Comparison of ENCODE assay signal across 12 cellular contexts in the genomic region with DNA sequence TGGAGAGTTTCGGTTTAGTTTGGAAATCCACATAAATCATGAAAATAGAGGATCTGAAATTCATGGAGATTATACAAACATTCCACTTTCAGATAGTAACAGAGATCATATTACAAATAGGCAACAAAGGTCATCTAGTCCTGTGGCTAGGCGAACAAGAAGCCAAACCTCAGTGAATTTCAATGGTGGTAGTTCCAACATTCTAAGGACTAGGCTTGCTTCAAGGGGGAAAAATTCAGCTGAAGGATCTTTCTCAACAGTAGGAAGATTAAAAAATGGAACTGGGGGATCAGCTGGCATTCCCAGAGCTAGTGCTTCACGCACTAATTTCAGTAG. TPM values are rescaled to one million over a fixed set of nuclear protein-coding genes. Genes with fewer than 3 reads are reported as not detected.
A peak's percentile ranks its signal among the peaks of the same experiment; 100 is the strongest.
DNase-seq lines count a peak whose midpoint lies in the region; ATAC-seq and TF ChIP-seq lines count a peak whose summit lies in the region.
"Had no signal": no experiment of that assay in that cellular context is flagged by ENCODE, and none has a peak within 500 bp of the region (broad histone marks: within the 10 kb centered on the region; RNA-seq: fewer than 3 reads in every experiment).

No MANE protein-coding gene starts in this region.

- H3K27me3 Mint-ChIP-seq in T-helper 17 cell = no peaks in the 10 kb centered on the region
- H3K27me3 Mint-ChIP-seq in effector memory CD8-positive, alpha-beta T cell = no peaks in the 10 kb centered on the region

- ATAC-seq in T-helper 17 cell = no peak
- no peak for ATAC-seq in effector memory CD8-positive, alpha-beta T cell (replicated peaks)
- ATAC-seq in sciatic nerve = peak; percentile 49

- H3K4me3 ChIP-seq in dorsolateral prefrontal cortex = no peak overlapping the region
- H3K4me3 ChIP-seq: ovary, thyroid gland had no signal

- no peaks in the 10 kb centered on the region for H3K9me3 ChIP-seq in T-helper 17 cell (ENCODE audit: control insufficient read depth, low read length, poor library complexity, severe bottlenecking)
- H3K9me3 ChIP-seq: ovary, thyroid gland had no signal

- peaks cover 73% of the 10 kb centered on the region for H3K4me1 Mint-ChIP-seq in T-helper 17 cell
- H3K4me1 Mint-ChIP-seq in effector memory CD8-positive, alpha-beta T cell (ENCODE audit: low read depth in 2 of 2) = peaks cover 70 to 78% of the 10 kb centered on the region in 2 donors

- TF ChIP-seq CTCF in dorsolateral prefrontal cortex (IDR thresholded peaks at IDR 0.05 in 54 of 56, conservative IDR thresholded peaks at IDR 0.05 in 2 of 56; ENCODE audit: low read depth in 1 of 56, partially characterized antibody in 56 of 56) = no peak

- H3K27ac Mint-ChIP-seq in T-helper 17 cell = peak overlapping the region; percentile 97
- peak overlapping the region; percentile 52 for H3K27ac Mint-ChIP-seq in effector memory CD8-positive, alpha-beta T cell
- H3K27ac Mint-ChIP-seq: CD14-positive monocyte had no signal

- H3K27me3 ChIP-seq in dorsolateral prefrontal cortex = no peaks in the 10 kb centered on the region
- H3K27me3 ChIP-seq: ovary, thyroid gland had no signal

- H3K27ac ChIP-seq in dorsolateral prefrontal cortex = no peak overlapping the region
- H3K27ac ChIP-seq: HL-60, ovary, thyroid gland had no signal

- peaks cover 9% of the 10 kb centered on the region for H3K36me3 Mint-ChIP-seq in T-helper 17 cell (ENCODE audit: low read depth)
- peaks cover 28% of the 10 kb centered on the region for H3K36me3 Mint-ChIP-seq in effector memory CD8-positive, alpha-beta T cell (ENCODE audit: insufficient read depth)

- no peaks in the 10 kb centered on the region for H3K9me3 Mint-ChIP-seq in effector memory CD8-positive, alpha-beta T cell
- H3K9me3 Mint-ChIP-seq: CD14-positive monocyte had no signal

- H3K4me3 Mint-ChIP-seq in T-helper 17 cell = peak overlapping the region; percentile 65
- H3K4me3 Mint-ChIP-seq in effector memory CD8-positive, alpha-beta T cell = peak overlapping the region; percentile 28 to 35
- H3K4me3 Mint-ChIP-seq: CD14-positive monocyte had no signal

- intact Hi-C loops in sciatic nerve (cut with DNase I) (no loop called here), dorsolateral prefrontal cortex (cut with DNase I) (no loop called here)

- DNase-seq in EH (ENCODE audit: low read depth) (peak; percentile 16), T-helper 17 cell (no peak), sciatic nerve (ENCODE audit: low spot score) (no peak), dorsolateral prefrontal cortex (no peak), NCI-H510A (lab: John Stamatoyannopoulos, UW) (no peak)
- no peak for DNase-seq in effector memory CD8-positive, alpha-beta T cell
- no peak for DNase-seq in activated effector memory CD4-positive, alpha-beta T cell treated with Interleukin-2 at 50 U/mL for 16 hours
- DNase-seq: NCI-H446 treated with DMSO at 0.1 percent for 48 hours, ovary, thyroid gland had no signal

RNA-seq across cellular contexts. Expression of a gene that starts 47.0 kb away (rescaled TPM):
- total RNA-seq in T-helper 17 cell (10 to 100 TPM; 72.9 to 86.1 TPM), sciatic nerve (57.5 TPM), dorsolateral prefrontal cortex (10 to 100 TPM in 118 of 120 experiments, 1 to 10 TPM in 2; 9.8 to 31.6 (median 16.3) TPM)
